8 cellular contexts compared by ENCODE assay signal in the genomic region with DNA sequence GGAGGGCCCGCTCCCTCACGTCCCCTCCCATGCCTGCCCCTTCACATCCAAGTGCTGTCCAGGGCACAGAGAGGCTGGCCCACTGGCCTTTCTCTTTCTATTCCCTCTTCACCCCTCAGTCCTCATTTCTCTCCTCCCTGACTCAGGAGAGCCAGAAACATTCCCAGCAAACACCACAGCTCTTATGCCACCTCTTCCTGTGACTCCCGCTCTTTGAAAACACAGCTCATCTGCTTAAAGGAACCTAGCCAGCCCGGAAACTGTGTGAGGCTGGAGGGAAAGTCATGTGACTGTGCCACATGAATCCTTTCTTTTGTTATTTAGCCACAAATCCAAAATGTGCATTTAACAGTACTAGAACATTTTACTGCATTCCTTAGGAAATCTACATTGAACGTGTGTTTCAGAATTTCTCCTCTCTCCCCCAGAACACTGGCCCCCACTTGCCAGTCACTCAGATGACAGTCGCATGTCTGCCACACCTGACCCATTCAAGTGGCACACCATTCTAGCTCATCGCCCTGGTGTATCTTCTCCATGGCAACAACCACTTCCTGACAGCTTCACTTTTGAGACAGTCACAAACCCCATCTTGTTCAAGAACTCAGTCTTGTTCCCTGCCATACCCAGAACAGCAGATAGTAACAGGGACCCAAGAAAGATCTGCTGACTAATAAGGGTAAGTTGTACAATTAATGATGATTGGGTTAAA. TPM values are rescaled to one million over a fixed set of nuclear protein-coding genes. Genes with fewer than 3 reads are reported as not detected.
DNase-seq lines count a peak whose midpoint lies in the region; ATAC-seq and TF ChIP-seq lines count a peak whose summit lies in the region.

No MANE protein-coding gene starts in this region.

- H3K4me3 ChIP-seq in lower lobe of right lung = no peak overlapping the region
- peak overlapping the region; percentile 32 for H3K4me3 ChIP-seq in thymus (ENCODE audit: low read length)

- peak overlapping the region; percentile 26 for H3K27ac ChIP-seq in lower lobe of right lung
- peak overlapping the region; percentile 94 for H3K27ac ChIP-seq in thymus (ENCODE audit: low read depth)

- H3K36me3 ChIP-seq in lower lobe of right lung = no peaks in the 10 kb centered on the region
- H3K36me3 ChIP-seq in thymus (ENCODE audit: control insufficient read depth, insufficient read depth) = no peaks in the 10 kb centered on the region

- WGBS in thymus = 31% methylated on average over 7 of the region's 7 CpGs

- H3K9me3 ChIP-seq in lower lobe of right lung (no peaks in the 10 kb centered on the region), thymus (ENCODE audit: control insufficient read depth) (no peaks in the 10 kb centered on the region)

- H3K27me3 ChIP-seq in lower lobe of right lung (ENCODE audit: low read depth) (no peaks in the 10 kb centered on the region), thymus (ENCODE audit: control insufficient read depth, insufficient read depth) (no peaks in the 10 kb centered on the region)

- peak; percentile 50 for DNase-seq in Daoy (ENCODE audit: low read depth)
- peak; percentile 42 for DNase-seq in M059J (ENCODE audit: low read depth)
- DNase-seq in activated T-helper 1 cell treated with Interleukin-2 at 50 U/mL for 16 hours (ENCODE audit: low read depth) = peak; percentile 47
- DNase-seq in lower lobe of right lung = no peak
- no peak for DNase-seq in posterior cingulate gyrus
- no peak for DNase-seq in SKM-1 treated with dmso at 0.1 percent for 144 hours (lab: John Stamatoyannopoulos, UW; ENCODE audit: unreplicated experiment)

- ATAC-seq in lower lobe of right lung = peak; percentile 41 to 53
- no peak for ATAC-seq in GM21515 (IDR thresholded peaks at IDR 0.05; ENCODE audit: unreplicated experiment)

- no peak for TF ChIP-seq CTCF in lower lobe of right lung (IDR thresholded peaks at IDR 0.05)

- intact Hi-C loops in lower lobe of right lung (cut with DNase I) (no loop called here), posterior cingulate gyrus (cut with DNase I) (no loop called here)

- H3K4me1 ChIP-seq in lower lobe of right lung (peaks cover 18% of the 10 kb centered on the region), thymus (ENCODE audit: control insufficient read depth, insufficient read depth, low read length) (peaks cover 6% of the 10 kb centered on the region)

RNA-seq across cellular contexts. Expression of a gene that starts 42.8 kb away (rescaled TPM):
- total RNA-seq in Daoy (2014; rRNA removed; shearing (Covaris generic)) = 66.3 and 78.2 TPM in 2 replicates
- 0.10 and 0.20 TPM in 2 replicates for total RNA-seq in M059J (2014; rRNA removed; shearing (Covaris generic))
- 36.5 TPM for total RNA-seq in lower lobe of right lung
- polyA plus RNA-seq in thymus = 7.8 TPM

Comparison
In these comparisons a context has a peak if more than half of its experiments do, and no peak if none do; other contexts are left out.
1. DNase-seq: peak in Daoy (single experiment), M059J (single experiment) and activated T-helper 1 cell treated with Interleukin-2 at 50 U/mL for 16 hours (single experiment); none in lower lobe of right lung (single experiment), posterior cingulate gyrus (0 of 10) and SKM-1 treated with dmso at 0.1 percent for 144 hours (single experiment).
2. RNA of a gene that starts 42.8 kb away (total RNA-seq): 66.3 to 78.2 TPM in Daoy and 36.5 TPM in lower lobe of right lung (single experiment); 0.10 to 0.20 TPM in M059J; every median in the first group is over 10 times any median in the second.